ENCODE assay signal across 12 cellular contexts in the genomic region with DNA sequence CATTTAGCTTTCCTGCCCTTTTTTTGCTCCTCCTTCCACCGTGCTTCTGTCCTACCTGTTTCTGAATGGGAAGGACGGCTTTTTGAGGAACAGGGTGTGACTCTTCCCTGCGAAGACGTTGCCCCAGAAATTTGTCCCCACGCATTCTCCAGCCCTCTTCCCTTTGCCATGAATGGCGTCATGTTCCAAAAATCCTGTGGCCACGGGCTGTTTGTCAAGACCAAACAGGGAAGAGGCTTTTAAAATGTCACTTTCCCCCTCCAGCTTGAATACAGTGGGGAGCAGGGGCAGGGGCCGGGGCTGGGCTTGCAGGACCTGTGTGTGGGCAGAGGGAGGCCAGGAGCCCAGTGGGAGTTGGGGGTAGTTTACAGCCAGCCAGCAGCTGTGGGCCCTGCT. TPM values are rescaled to one million over a fixed set of nuclear protein-coding genes. Genes with fewer than 3 reads are reported as not detected.
A peak's percentile ranks its signal among the peaks of the same experiment; 100 is the strongest.
DNase-seq lines count a peak whose midpoint lies in the region; ATAC-seq and TF ChIP-seq lines count a peak whose summit lies in the region.
"Had no signal": no experiment of that assay in that cellular context is flagged by ENCODE, and none has a peak within 500 bp of the region (broad histone marks: within the 10 kb centered on the region; RNA-seq: fewer than 3 reads in every experiment).

No MANE protein-coding gene starts in this region.

- H3K27ac ChIP-seq in neural progenitor cell: no peak overlapping the region
- H3K27ac ChIP-seq in upper lobe of right lung: peak overlapping the region; percentile 68

- H3K4me1 ChIP-seq in adipocyte (ENCODE audit: control insufficient read depth, insufficient read depth, low read length): peaks cover 42% of the 10 kb centered on the region
- peaks cover 4% of the 10 kb centered on the region for H3K4me1 ChIP-seq in neural progenitor cell
- peaks cover 64% of the 10 kb centered on the region for H3K4me1 ChIP-seq in upper lobe of right lung

- H3K27me3 Mint-ChIP-seq in neural progenitor cell (ENCODE audit: insufficient read depth, low read depth): peaks cover 2% of the 10 kb centered on the region
- H3K27me3 Mint-ChIP-seq: naive thymus-derived CD8-positive, alpha-beta T cell had no signal

- H3K9ac ChIP-seq in adipocyte (ENCODE audit: low read length): peak overlapping the region; percentile 3
- no peak overlapping the region for H3K9ac ChIP-seq in neural progenitor cell

- H3K4me2 ChIP-seq in neural progenitor cell: no peak overlapping the region

- H3K27me3 ChIP-seq in adipocyte (replicated peaks; ENCODE audit: control insufficient read depth, insufficient read depth, low read length): no peaks in the 10 kb centered on the region
- no peaks in the 10 kb centered on the region for H3K27me3 ChIP-seq in neural progenitor cell
- H3K27me3 ChIP-seq in upper lobe of right lung: no peaks in the 10 kb centered on the region

- H3K36me3 ChIP-seq in adipocyte (ENCODE audit: control insufficient read depth, insufficient read depth, low read length, severe bottlenecking) (peaks cover 16% of the 10 kb centered on the region), neural progenitor cell (no peaks in the 10 kb centered on the region), upper lobe of right lung (peaks cover 11% of the 10 kb centered on the region)

- H3K9me3 ChIP-seq in adipocyte (ENCODE audit: control insufficient read depth, low read length): no peaks in the 10 kb centered on the region
- H3K9me3 ChIP-seq in neural progenitor cell (ENCODE audit: low read depth): no peaks in the 10 kb centered on the region
- no peaks in the 10 kb centered on the region for H3K9me3 ChIP-seq in upper lobe of right lung

- H3K4me3 ChIP-seq in adipocyte (ENCODE audit: low read length) (peak overlapping the region; percentile 15), fibroblast of villous mesenchyme (ENCODE audit: low read depth, low read length) (no peak overlapping the region), neural progenitor cell (no peak overlapping the region), upper lobe of right lung (no peak overlapping the region)

- H3K9me3 Mint-ChIP-seq in neural progenitor cell: no peaks in the 10 kb centered on the region
- H3K9me3 Mint-ChIP-seq: naive thymus-derived CD8-positive, alpha-beta T cell had no signal

- intact Hi-C loops in upper lobe of right lung (cut with DNase I): no loop called here

- peak; percentile 64 for ATAC-seq in upper lobe of right lung
- ATAC-seq in HG03139 (IDR thresholded peaks at IDR 0.05; ENCODE audit: unreplicated experiment): no peak
- ATAC-seq: naive thymus-derived CD8-positive, alpha-beta T cell had no signal

- H3F3A ChIP-seq in neural progenitor cell (ENCODE audit: low read depth): no peaks in the 10 kb centered on the region

- DNase-seq in adipocyte (ENCODE audit: low read depth) (no peak), fibroblast of villous mesenchyme (ENCODE audit: low read depth) (peak; percentile 39), neural progenitor cell (ENCODE audit: low spot score) (no peak), upper lobe of right lung (peak; percentile 66), COLO668 (lab: John Stamatoyannopoulos, UW; ENCODE audit: unreplicated experiment) (no peak), H4 (ENCODE audit: low spot score) (no peak)
- DNase-seq: DMS 273 treated with DMSO at 0.1 percent for 48 hours; effector CD8-positive, alpha-beta T cell; NCI-H2171 treated with DMSO at 0.1 percent for 48 hours; stimulated activated CD4-positive, alpha-beta T cell treated with anti-CD3 and anti-CD28 coated beads, Interleukin-15, amount 100 ng/mL, for 24 hours had no signal

- H3K36me3 Mint-ChIP-seq in neural progenitor cell: peaks cover 6% of the 10 kb centered on the region

- peaks cover 83% of the 10 kb centered on the region for H4K20me1 ChIP-seq in neural progenitor cell (ENCODE audit: low read depth)

- H3K4me1 Mint-ChIP-seq in neural progenitor cell: peaks cover 19% of the 10 kb centered on the region

- TF ChIP-seq CTCF in fibroblast of villous mesenchyme (IDR thresholded peaks at IDR 0.05; ENCODE audit: insufficient read depth, low read depth, low read length): no peak
- no peak for TF ChIP-seq CTCF in neural progenitor cell (IDR thresholded peaks at IDR 0.05)
- no peak for TF ChIP-seq CTCF in upper lobe of right lung (IDR thresholded peaks at IDR 0.05)

- no peak overlapping the region for H3K4me3 Mint-ChIP-seq in neural progenitor cell
- H3K4me3 Mint-ChIP-seq: naive thymus-derived CD8-positive, alpha-beta T cell had no signal

- peaks cover 78% of the 10 kb centered on the region for H3K79me2 ChIP-seq in neural progenitor cell (ENCODE audit: low read depth)

- no peak overlapping the region for H2AFZ ChIP-seq in neural progenitor cell (replicated peaks)

- H3K27ac Mint-ChIP-seq in neural progenitor cell: peak overlapping the region; percentile 29

RNA-seq across cellular contexts. Expression of gene MPRIP, which starts 13.9 kb away (rescaled TPM):
- total RNA-seq in fibroblast of villous mesenchyme: 157 and 178 TPM in 2 replicates
- total RNA-seq in neural progenitor cell (ENCODE audit: low replicate concordance): 42.1 and 65.0 TPM in 2 replicates
- total RNA-seq in upper lobe of right lung: 333 TPM
- 86.9 and 99.5 TPM in 2 replicates for total RNA-seq in H4 (2014; rRNA removed; shearing (Covaris generic))

Comparison
In these comparisons a context has a peak if more than half of its experiments do, and no peak if none do; other contexts are left out.
1. DNase-seq: peak in fibroblast of villous mesenchyme (single experiment) and upper lobe of right lung (single experiment); none in adipocyte (single experiment), neural progenitor cell (single experiment), COLO668 (single experiment) and H4 (single experiment).